Comparison of ENCODE assay signal across 2 cellular contexts in the genomic region with DNA sequence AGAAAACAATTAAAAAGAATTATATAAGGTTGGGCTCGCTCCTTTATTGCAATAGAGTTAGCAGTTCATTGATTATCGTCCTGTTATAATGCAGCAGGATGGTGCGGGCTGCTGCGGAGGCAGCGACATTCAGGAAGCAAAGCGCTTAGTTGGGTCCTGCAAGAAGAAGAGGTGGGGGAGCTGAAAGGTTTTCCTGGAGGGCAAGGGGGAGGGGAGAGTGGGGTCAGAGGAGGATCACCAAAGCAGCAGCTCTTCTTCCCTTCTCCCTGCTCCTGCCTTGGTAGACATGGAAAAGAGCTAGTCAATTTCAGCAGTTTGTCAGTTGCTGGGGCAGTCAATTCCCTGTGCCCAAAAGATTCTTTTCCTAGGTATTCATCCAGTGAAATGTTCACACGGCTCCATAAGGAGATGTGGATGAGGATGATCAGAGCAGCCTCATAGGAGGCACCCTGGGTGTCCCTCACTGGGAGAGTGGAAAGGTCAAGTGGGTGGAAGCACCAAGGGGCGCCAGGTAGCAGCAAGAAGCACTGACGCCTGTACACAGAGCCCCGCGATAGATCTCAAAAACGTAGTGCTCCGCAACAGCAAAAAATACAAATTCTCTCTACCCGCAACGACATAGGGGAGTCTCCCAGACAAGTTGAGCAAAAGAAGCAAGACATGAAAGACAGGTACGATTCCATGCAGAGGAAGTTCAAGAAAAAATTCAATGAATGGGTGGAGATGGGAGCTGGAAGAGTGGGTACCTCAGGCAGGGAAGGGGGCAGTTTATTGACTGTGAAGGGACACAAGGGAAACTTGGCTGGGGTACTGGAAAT.
TF ChIP-seq lines count a peak whose summit lies in the region.

No MANE protein-coding gene starts in this region.

TF ChIP-seq in IMR-90, 13 proteins besides CTCF, POLR2A, EP300 and RAD21:
- TF ChIP-seq RCOR1 (IDR thresholded peaks at IDR 0.05; ENCODE audit: insufficient replicate concordance, low read length): no peak
- no peak for TF ChIP-seq NFE2L2 (IDR thresholded peaks at IDR 0.05; ENCODE audit: low read depth, low read length)

TF ChIP-seq in endothelial cell of umbilical vein, 7 proteins besides CTCF, POLR2A, EP300 and RAD21:
- TF ChIP-seq GATA2 (IDR thresholded peaks at IDR 0.05; ENCODE audit: insufficient read depth, insufficient read length, low read depth, low read length) (no peak), MYC (IDR thresholded peaks at IDR 0.05; ENCODE audit: low read depth, low read length) (no peak), JUN (IDR thresholded peaks at IDR 0.05; ENCODE audit: borderline replicate concordance, insufficient read depth, insufficient read length, low read depth) (no peak), FOS (IDR thresholded peaks at IDR 0.05; ENCODE audit: borderline replicate concordance, insufficient read depth, low read length) (no peak), EZH2 (IDR thresholded peaks at IDR 0.05; ENCODE audit: borderline replicate concordance, low read depth, low read length, severe bottlenecking) (no peak), POLR2AphosphoS5 (IDR thresholded peaks at IDR 0.05; ENCODE audit: insufficient read depth, low read depth, low read length) (no peak)
- TF ChIP-seq, protein P1, sequence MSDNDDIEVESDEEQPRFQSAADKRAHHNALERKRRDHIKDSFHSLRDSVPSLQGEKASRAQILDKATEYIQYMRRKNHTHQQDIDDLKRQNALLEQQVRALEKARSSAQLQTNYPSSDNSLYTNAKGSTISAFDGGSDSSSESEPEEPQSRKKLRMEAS (IDR thresholded peaks at IDR 0.05; ENCODE audit: insufficient read depth, insufficient read length): no peak
